Comparison of ENCODE assay signal across 12 cellular contexts in genomic region chr11:126186708-126187481, GRCh38. TPM values are rescaled to one million over a fixed set of nuclear protein-coding genes. Genes with fewer than 3 reads are reported as not detected.
DNase-seq lines count a peak whose midpoint lies in the region; ATAC-seq, FAIRE-seq and TF ChIP-seq lines count a peak whose summit lies in the region.
"Had no signal": no experiment of that assay in that cellular context is flagged by ENCODE, and none has a peak within 500 bp of the region (broad histone marks: within the 10 kb centered on the region; RNA-seq: fewer than 3 reads in every experiment).

No MANE protein-coding gene starts in this region.

- H3K27ac ChIP-seq in AG04450 (ENCODE audit: low read depth, low read length), result no peak overlapping the region
- H3K27ac ChIP-seq in GM23338 (ENCODE audit: low read depth), result no peak overlapping the region
- no peak overlapping the region for H3K27ac ChIP-seq in Panc1 (ENCODE audit: low read length)
- H3K27ac ChIP-seq in hepatocyte, result no peak overlapping the region
- no peak overlapping the region for H3K27ac ChIP-seq in CD4-positive, alpha-beta memory T cell (ENCODE audit: low read depth, low read length)
- H3K27ac ChIP-seq in kidney (ENCODE audit: low read depth in 2 of 2, low read length in 2 of 2), result no peak overlapping the region
- H3K27ac ChIP-seq: colonic mucosa, tibial nerve had no signal

- in situ Hi-C loops in Panc1 (cut with HindIII; ENCODE audit: low pct_unique_long_range_greater_than_20kb, low sequenced_read_pairs), result no loop called here

- ATAC-seq in GM23338, result peak; percentile 67
- ATAC-seq in Panc1, result peak; percentile 52; the same call in 1 of the 2 replicates
- no peak for ATAC-seq in GM18861 (IDR thresholded peaks at IDR 0.05; ENCODE audit: unreplicated experiment)

- H3F3A ChIP-seq in GM23338 (replicated peaks; ENCODE audit: low read depth), result no peaks in the 10 kb centered on the region

- TF ChIP-seq CTCF in AG04450 (IDR thresholded peaks at IDR 0.05; ENCODE audit: low read depth, low read length) (peak; percentile 31), GM23338 (conservative IDR thresholded peaks at IDR 0.05; ENCODE audit: low read depth in 2 of 2) (peak; percentile 50 to 67), Panc1 (IDR thresholded peaks at IDR 0.05) (no peak), hepatocyte (IDR thresholded peaks at IDR 0.05; ENCODE audit: poor library complexity) (peak; percentile 40), kidney (IDR thresholded peaks at IDR 0.05; ENCODE audit: borderline replicate concordance, extremely low read depth, insufficient read depth) (no peak)

- H3K4me1 ChIP-seq in GM23338 (ENCODE audit: insufficient read depth) (0 out of 2 replicates have a peak, but pooled peaks cover under 1% of the 10 kb centered on the region), Panc1 (ENCODE audit: control insufficient read depth, insufficient read depth, low read length) (no peaks in the 10 kb centered on the region), hepatocyte (ENCODE audit: insufficient read depth) (peaks cover 8% of the 10 kb centered on the region), kidney (ENCODE audit: control insufficient read depth in 1 of 2, insufficient read depth in 1 of 2, low read depth in 1 of 2, low read length in 2 of 2) (peaks cover 3 to 8% of the 10 kb centered on the region in 2 donors)
- H3K4me1 ChIP-seq in CD4-positive, alpha-beta memory T cell (ENCODE audit: insufficient read depth, low read length), result no peaks in the 10 kb centered on the region
- H3K4me1 ChIP-seq: colonic mucosa had no signal

- no peak overlapping the region for H3K27ac Mint-ChIP-seq in GM23338
- no peak overlapping the region for H3K27ac Mint-ChIP-seq in CD4-positive, alpha-beta memory T cell

- H3K79me2 ChIP-seq in GM23338 (replicated peaks; ENCODE audit: insufficient read depth) (no peaks in the 10 kb centered on the region), hepatocyte (no peaks in the 10 kb centered on the region)

- BruUV-seq in Panc1 (replicated peaks; lab: Mats Ljungman, UMichigan), result no TSS peak

- no peak overlapping the region for H3K9ac ChIP-seq in kidney (ENCODE audit: low read length in 2 of 2)

- H3K36me3 ChIP-seq in GM23338 (ENCODE audit: insufficient read depth) (no peaks in the 10 kb centered on the region), Panc1 (ENCODE audit: control insufficient read depth, insufficient read depth, low read length) (no peaks in the 10 kb centered on the region; the same call in 1 of the 2 replicates), hepatocyte (replicated peaks; ENCODE audit: insufficient read depth, low read depth) (no peaks in the 10 kb centered on the region), kidney (ENCODE audit: control insufficient read depth in 1 of 2, insufficient read depth in 2 of 2, low read length in 2 of 2) (peaks cover 0 to 5% of the 10 kb centered on the region in 2 donors)
- no peaks in the 10 kb centered on the region for H3K36me3 ChIP-seq in CD4-positive, alpha-beta memory T cell (ENCODE audit: insufficient read depth, low read length)
- H3K36me3 ChIP-seq: colonic mucosa had no signal

- POLR2A ChIA-PET in AG04450 (lab: Yijun Ruan, JAX), result interaction anchor here (0.5 to 0.7 kb wide), 2 partner anchors 16 to 105 kb away, joined by 3 read pairs; no protein-coding TSS in a partner anchor
- POLR2A ChIA-PET in Panc1 (lab: Charles Lee), result no interaction called here
- POLR2A ChIA-PET in CD4-positive, alpha-beta memory T cell (lab: Charles Lee; ENCODE audit: partially characterized antibody), result no interaction called here

- FAIRE-seq in kidney (lab: Jason Lieb, UNC), result no peak

- DNase-seq in AG04450 (ENCODE audit: low read depth, low spot score) (no peak), GM23338 (ENCODE audit: low spot score) (peak; percentile 53), Panc1 (ENCODE audit: low read depth, low spot score) (no peak), hepatocyte (ENCODE audit: low spot score) (no peak), kidney (no peak), SW480 (ENCODE audit: low spot score) (no peak)
- no peak for DNase-seq in CD4-positive, alpha-beta memory T cell
- DNase-seq: activated T-cell treated with anti-CD3 and anti-CD28 coated beads for 4 hours, colonic mucosa, NCI-H2029 had no signal

- H4K20me1 ChIP-seq in GM23338 (replicated peaks; ENCODE audit: insufficient read depth), result no peaks in the 10 kb centered on the region; the same call in 1 of the 2 replicates
- no peaks in the 10 kb centered on the region for H4K20me1 ChIP-seq in hepatocyte (ENCODE audit: insufficient read depth, poor library complexity, severe bottlenecking)

- no peak overlapping the region for H2AFZ ChIP-seq in GM23338
- H2AFZ ChIP-seq in hepatocyte, result no peak overlapping the region

- H3K4me3 ChIP-seq in AG04450 (ENCODE audit: low read depth, low read length), result no peak overlapping the region
- H3K4me3 ChIP-seq in GM23338, result no peak overlapping the region
- no peak overlapping the region for H3K4me3 ChIP-seq in Panc1 (ENCODE audit: low read depth in 2 of 2, low read length in 2 of 2)
- H3K4me3 ChIP-seq in hepatocyte, result no peak overlapping the region
- no peak overlapping the region for H3K4me3 ChIP-seq in CD4-positive, alpha-beta memory T cell (ENCODE audit: low read length in 2 of 2)
- no peak overlapping the region for H3K4me3 ChIP-seq in kidney (ENCODE audit: low read length in 2 of 2)
- H3K4me3 ChIP-seq: colonic mucosa, tibial nerve had no signal

- no peaks in the 10 kb centered on the region for H3K27me3 ChIP-seq in AG04450 (ENCODE audit: control insufficient read depth, insufficient read depth, low read length)
- H3K27me3 ChIP-seq in GM23338 (ENCODE audit: insufficient read depth), result no peaks in the 10 kb centered on the region
- no peaks in the 10 kb centered on the region for H3K27me3 ChIP-seq in Panc1 (ENCODE audit: control insufficient read depth, insufficient read depth, low read length)
- no peaks in the 10 kb centered on the region for H3K27me3 ChIP-seq in hepatocyte
- no peaks in the 10 kb centered on the region for H3K27me3 ChIP-seq in CD4-positive, alpha-beta memory T cell (ENCODE audit: insufficient read depth, low read length)
- H3K27me3 ChIP-seq: colonic mucosa, tibial nerve had no signal

- peaks cover 17% of the 10 kb centered on the region for H3K36me3 Mint-ChIP-seq in GM23338 (ENCODE audit: low read depth)
- H3K36me3 Mint-ChIP-seq in CD4-positive, alpha-beta memory T cell, result peaks cover 9 to 23% of the 10 kb centered on the region in 2 donors

- peaks cover 16% of the 10 kb centered on the region for H3K4me1 Mint-ChIP-seq in GM23338
- H3K4me1 Mint-ChIP-seq in CD4-positive, alpha-beta memory T cell, result peaks cover 0 to 4% (median under 1%) of the 10 kb centered on the region in 4 donors

- peaks cover 14% of the 10 kb centered on the region for H3K27me3 Mint-ChIP-seq in GM23338 (ENCODE audit: insufficient read depth, low read depth, poor library complexity)
- H3K27me3 Mint-ChIP-seq in CD4-positive, alpha-beta memory T cell, result no peaks in the 10 kb centered on the region

- CTCF ChIA-PET in AG04450 (lab: Charles Lee) (interaction anchor here (0.6 to 1.4 kb wide), 2 partner anchors 202 to 246 kb away, joined by 3 to 4 read pairs; no protein-coding TSS in a partner anchor), Panc1 (lab: Charles Lee) (no interaction called here)
- CTCF ChIA-PET in CD4-positive, alpha-beta memory T cell (lab: Charles Lee; ENCODE audit: partially characterized antibody), result no interaction called here

- 79% methylated on average over 20 of the region's 20 CpGs for WGBS in hepatocyte (ENCODE audit: low lambda C conversion rate, missing lambda C conversion rate)

- H3K9me3 ChIP-seq in AG04450 (ENCODE audit: control insufficient read depth, insufficient read depth, low read length) (no peaks in the 10 kb centered on the region), Panc1 (ENCODE audit: control insufficient read depth, insufficient read depth, low read depth, low read length) (no peaks in the 10 kb centered on the region), hepatocyte (ENCODE audit: low read depth) (no peaks in the 10 kb centered on the region), kidney (ENCODE audit: control insufficient read depth in 1 of 2, low read length in 2 of 2) (no peaks in the 10 kb centered on the region)
- H3K9me3 ChIP-seq in CD4-positive, alpha-beta memory T cell (ENCODE audit: control insufficient read depth in 1 of 2, low read length in 2 of 2), result no peaks in the 10 kb centered on the region
- H3K9me3 ChIP-seq: colonic mucosa, tibial nerve had no signal

- no peak overlapping the region for H3K4me3 Mint-ChIP-seq in GM23338
- no peak overlapping the region for H3K4me3 Mint-ChIP-seq in CD4-positive, alpha-beta memory T cell

- no peak overlapping the region for H3K4me2 ChIP-seq in GM23338
- no peak overlapping the region for H3K4me2 ChIP-seq in hepatocyte

- no peaks in the 10 kb centered on the region for H3K9me3 Mint-ChIP-seq in GM23338
- H3K9me3 Mint-ChIP-seq in CD4-positive, alpha-beta memory T cell, result no peaks in the 10 kb centered on the region

- no peaks in the 10 kb centered on the region for H3K9me2 ChIP-seq in GM23338 (ENCODE audit: insufficient read depth)
- H3K9me2 ChIP-seq in hepatocyte (replicated peaks; ENCODE audit: insufficient read depth), result no peaks in the 10 kb centered on the region

- intact Hi-C loops in Panc1 (cut with micrococcal nuclease; ENCODE audit: unreplicated experiment) (no loop called here), kidney (cut with DNase I) (no loop called here)
- intact Hi-C loops in CD4-positive, alpha-beta memory T cell (cut with micrococcal nuclease), result no loop called here

RNA-seq across cellular contexts. Expression of gene RPUSD4, which starts 24.6 kb away (rescaled TPM):
- polyA plus RNA-seq in AG04450 (2011; rRNA removed) (22.0 and 24.9 TPM in 2 replicates), GM23338 (2016; fragmentation: Nextera tagmentation; extraction: Ambion mirVana) (20.3 and 20.8 TPM in 2 replicates), hepatocyte (13.3 and 16.5 TPM in 2 replicates), kidney (ENCODE audit: insufficient read depth, low read depth, low replicate concordance) (13.6 TPM)
- 48.9 and 52.4 TPM in 2 replicates for polyA minus RNA-seq in AG04450 (2011; rRNA and poly(A)+ RNA removed)
- 43.6 and 60.8 TPM in 2 replicates for total RNA-seq in GM23338 (2014; rRNA removed; shearing (Covaris generic))
- total RNA-seq in Panc1 (2021; ENCODE audit: unreplicated experiment) (52.3 TPM), hepatocyte (24.0 and 26.4 TPM in 2 replicates), kidney (20.7 TPM)
- 50.2 TPM for polyA plus RNA-seq in Panc1 (2012; ENCODE audit: insufficient read length)
- 10 to 100 TPM; 39.3 to 41.2 TPM for total RNA-seq in CD4-positive, alpha-beta memory T cell
- polyA plus RNA-seq in CD4-positive, alpha-beta memory T cell, result 10 to 100 TPM; 18.5 to 19.8 TPM

RNA-seq across cellular contexts. Expression of gene FAM118B, which starts 24.7 kb away (rescaled TPM):
- 29.5 and 36.7 TPM in 2 replicates for polyA plus RNA-seq in AG04450 (2011; rRNA removed)
- 13.4 and 17.7 TPM in 2 replicates for polyA minus RNA-seq in AG04450 (2011; rRNA and poly(A)+ RNA removed)
- total RNA-seq in GM23338 (2014; rRNA removed; shearing (Covaris generic)), result 43.4 and 75.0 TPM in 2 replicates
- polyA plus RNA-seq in GM23338 (2016; fragmentation: Nextera tagmentation; extraction: Ambion mirVana), result 24.7 and 33.7 TPM in 2 replicates
- 41.6 TPM for total RNA-seq in Panc1 (2021; ENCODE audit: unreplicated experiment)
- polyA plus RNA-seq in Panc1 (2012; ENCODE audit: insufficient read length), result 29.4 TPM
- 26.5 and 29.6 TPM in 2 replicates for total RNA-seq in hepatocyte
- 22.1 and 35.2 TPM in 2 replicates for polyA plus RNA-seq in hepatocyte
- total RNA-seq in CD4-positive, alpha-beta memory T cell, result 10 to 100 TPM; 12.6 to 13.2 TPM
- 10 to 100 TPM in 1 of 2 donors, 1 to 10 TPM in 1; 8.4 to 13.7 TPM for polyA plus RNA-seq in CD4-positive, alpha-beta memory T cell
- total RNA-seq in kidney, result 21.5 TPM
- 14.0 TPM for polyA plus RNA-seq in kidney (ENCODE audit: insufficient read depth, low read depth, low replicate concordance)

Comparison
In these comparisons a context has a peak if more than half of its experiments do, and no peak if none do; other contexts are left out.
1. CTCF ChIP-seq: peak in AG04450 (single experiment), GM23338 (2 of 2) and hepatocyte (single experiment); none in Panc1 (single experiment) and kidney (single experiment).